ENCODE assay signal across 8 cellular contexts in the genomic region with DNA sequence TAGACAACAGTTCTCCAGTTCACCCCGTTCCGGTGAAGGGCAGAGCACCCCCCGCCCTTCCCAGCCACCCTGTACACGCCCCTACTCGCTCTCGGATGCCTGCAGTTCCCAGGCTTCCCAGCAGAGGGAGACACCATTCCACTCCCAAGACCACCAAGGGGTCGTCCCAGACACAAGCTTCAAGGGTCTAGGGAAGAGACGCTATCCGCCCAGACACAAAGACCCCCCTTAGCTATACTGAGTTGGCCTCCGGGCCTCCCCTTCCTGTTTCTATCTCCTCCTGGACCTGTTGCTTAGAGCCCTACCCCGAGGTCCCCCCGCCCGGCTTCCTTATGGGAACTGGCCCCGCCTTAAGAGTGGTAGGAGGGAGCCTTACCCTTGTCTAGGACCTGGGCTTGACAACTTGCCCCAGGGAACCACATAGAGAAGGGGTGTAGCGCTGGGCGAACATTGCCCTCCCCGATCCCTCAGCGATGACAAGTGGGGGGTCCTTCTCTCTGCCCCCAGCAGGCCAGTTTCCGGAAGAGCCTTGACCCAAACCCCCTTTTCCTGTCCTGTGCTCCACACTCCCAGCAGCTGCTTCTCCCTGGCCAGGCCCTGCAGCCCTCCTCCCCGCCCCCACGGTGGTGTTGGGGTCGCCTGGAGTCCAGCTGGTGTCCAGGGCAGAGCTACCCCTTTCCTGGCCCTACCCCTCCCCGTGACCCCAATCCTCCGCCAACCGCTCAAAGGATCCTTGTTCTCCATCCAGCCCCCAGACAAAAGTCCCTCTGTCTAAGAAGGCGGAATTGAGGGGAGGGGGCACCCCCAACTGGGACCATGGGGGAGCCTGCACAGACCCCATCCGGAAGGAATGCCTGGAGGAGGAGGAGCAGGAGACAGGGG.
DNase-seq lines count a peak whose midpoint lies in the region; ATAC-seq and TF ChIP-seq lines count a peak whose summit lies in the region.

No MANE protein-coding gene starts in this region.

- H3K4me3 ChIP-seq in foreskin fibroblast (ENCODE audit: low read depth in 1 of 2, low read length in 2 of 2) = peak overlapping the region in 1 of 2 donors; percentile 43

- peak overlapping the region in 2 of 3 experiments; percentile 42 to 85 for H3K27ac Mint-ChIP-seq in nephron
- no peak overlapping the region for H3K27ac Mint-ChIP-seq in stimulated activated naive B cell treated with anti-CD40 and anti-IgM and Interleukin-4, amounts not matched to agents 10 μg/mL and 1 μg/mL and 100 μg/mL, for 72 hours

- ATAC-seq in stimulated activated naive B cell treated with anti-CD40 and anti-IgM and Interleukin-4, amounts not matched to agents 10 μg/mL and 1 μg/mL and 100 μg/mL, for 72 hours (replicated peaks) = peak; percentile 86 to 88
- ATAC-seq in HG03108 (IDR thresholded peaks at IDR 0.05; ENCODE audit: unreplicated experiment) = no peak

- peak overlapping the region; percentile 63 to 67 (median 65) for H3K4me3 Mint-ChIP-seq in nephron
- H3K4me3 Mint-ChIP-seq in stimulated activated naive B cell treated with anti-CD40 and anti-IgM and Interleukin-4, amounts not matched to agents 10 μg/mL and 1 μg/mL and 100 μg/mL, for 72 hours = peak overlapping the region; percentile 53 to 59

- DNase-seq in 8988T = peak; percentile 93
- DNase-seq in GM13977 (ENCODE audit: low spot score) = peak; percentile 89
- peak; percentile 88 for DNase-seq in OCI-M2 (lab: John Stamatoyannopoulos, UW; ENCODE audit: unreplicated experiment)
- peak; percentile 47 for DNase-seq in activated effector memory CD4-positive, alpha-beta T cell treated with Interleukin-2 at 50 U/mL for 16 hours
- DNase-seq in foreskin fibroblast = peak in 1 of 2 donors; percentile 71
- DNase-seq in stimulated activated naive B cell treated with anti-CD40 and anti-IgM and Interleukin-4, amounts not matched to agents 10 μg/mL and 1 μg/mL and 100 μg/mL, for 72 hours = peak; percentile 44

- no peaks in the 10 kb centered on the region for H3K36me3 Mint-ChIP-seq in nephron (ENCODE audit: low read depth)
- no peaks in the 10 kb centered on the region for H3K36me3 Mint-ChIP-seq in stimulated activated naive B cell treated with anti-CD40 and anti-IgM and Interleukin-4, amounts not matched to agents 10 μg/mL and 1 μg/mL and 100 μg/mL, for 72 hours

- peaks cover 13% of the 10 kb centered on the region for H3K4me1 Mint-ChIP-seq in nephron
- H3K4me1 Mint-ChIP-seq in stimulated activated naive B cell treated with anti-CD40 and anti-IgM and Interleukin-4, amounts not matched to agents 10 μg/mL and 1 μg/mL and 100 μg/mL, for 72 hours = peaks cover 10 to 12% of the 10 kb centered on the region in 2 donors

- TF ChIP-seq CTCF in GM13977 (IDR thresholded peaks at IDR 0.05; ENCODE audit: extremely low read depth, insufficient read depth, missing control alignments) (peak; percentile 96), foreskin fibroblast (IDR thresholded peaks at IDR 0.05; ENCODE audit: low read depth, low read length) (peak; percentile 99), nephron (IDR thresholded peaks at IDR 0.05; ENCODE audit: unreplicated experiment in 3 of 3) (peak; percentile 96 to 98 (median 97))

- peaks cover 12% of the 10 kb centered on the region for H3K27me3 Mint-ChIP-seq in nephron (ENCODE audit: low read depth)
- peaks cover 3 to 11% of the 10 kb centered on the region in 2 donors for H3K27me3 Mint-ChIP-seq in stimulated activated naive B cell treated with anti-CD40 and anti-IgM and Interleukin-4, amounts not matched to agents 10 μg/mL and 1 μg/mL and 100 μg/mL, for 72 hours

- H3K9me3 Mint-ChIP-seq in nephron = no peaks in the 10 kb centered on the region
- H3K9me3 Mint-ChIP-seq in stimulated activated naive B cell treated with anti-CD40 and anti-IgM and Interleukin-4, amounts not matched to agents 10 μg/mL and 1 μg/mL and 100 μg/mL, for 72 hours = no peaks in the 10 kb centered on the region

- in situ Hi-C loops in GM13977 (cut with MboI; ENCODE audit: low pct_unique_long_range_greater_than_20kb, low sequenced_read_pairs, unreplicated experiment) = no loop called here
